11 cellular contexts compared by ENCODE assay signal in genomic region chr7:69893915-69894314, GRCh38.
DNase-seq lines count a peak whose midpoint lies in the region; ATAC-seq, FAIRE-seq and TF ChIP-seq lines count a peak whose summit lies in the region.
"Had no signal": no experiment of that assay in that cellular context is flagged by ENCODE, and none has a peak within 500 bp of the region (broad histone marks: within the 10 kb centered on the region; RNA-seq: fewer than 3 reads in every experiment).

No MANE protein-coding gene starts in this region.

- H3K4me3 ChIP-seq in GM23338 (no peak overlapping the region), PC-9 (no peak overlapping the region)

- H3K27ac Mint-ChIP-seq in GM23338 = no peak overlapping the region
- H3K27ac Mint-ChIP-seq: memory B cell had no signal

- H3K36me3 Mint-ChIP-seq in GM23338 (ENCODE audit: low read depth) = no peaks in the 10 kb centered on the region

- POLR2A ChIA-PET in PC-9 (lab: Charles Lee; ENCODE audit: unreplicated experiment) = no interaction called here

- no peaks in the 10 kb centered on the region for H3K27me3 Mint-ChIP-seq in GM23338 (ENCODE audit: insufficient read depth, low read depth, poor library complexity)
- H3K27me3 Mint-ChIP-seq: memory B cell had no signal

- 0 out of 2 replicates have a peak overlapping the region, but pooled peaks have one; percentile 19 for H3K4me2 ChIP-seq in GM23338
- H3K4me2 ChIP-seq in PC-9 = no peak overlapping the region

- H3F3A ChIP-seq in GM23338 (replicated peaks; ENCODE audit: low read depth) (no peaks in the 10 kb centered on the region), PC-9 (ENCODE audit: insufficient read depth, low read depth) (no peaks in the 10 kb centered on the region)

- FAIRE-seq in islet of Langerhans (lab: Jason Lieb, UNC) = peak; percentile 21

- no peaks in the 10 kb centered on the region for H3K36me3 ChIP-seq in GM23338 (ENCODE audit: insufficient read depth)
- no peaks in the 10 kb centered on the region for H3K36me3 ChIP-seq in PC-9 (ENCODE audit: low read depth)

- no TSS peak for BruUV-seq in PC-9 (replicated peaks; lab: Mats Ljungman, UMichigan)

- H3K4me3 Mint-ChIP-seq in GM23338 = no peak overlapping the region
- H3K4me3 Mint-ChIP-seq: memory B cell had no signal

- H3K9me3 ChIP-seq in PC-9 (ENCODE audit: insufficient read depth, low read depth) = no peaks in the 10 kb centered on the region

- H2AFZ ChIP-seq in GM23338 = no peak overlapping the region
- H2AFZ ChIP-seq in PC-9 = no peak overlapping the region

- H3K4me1 Mint-ChIP-seq in GM23338 = peaks cover 16% of the 10 kb centered on the region; the same call in 2 of the 3 replicates

- H3K79me2 ChIP-seq in GM23338 (replicated peaks; ENCODE audit: insufficient read depth) (no peaks in the 10 kb centered on the region), PC-9 (ENCODE audit: low read depth) (no peaks in the 10 kb centered on the region)

- TF ChIP-seq CTCF in GM23338 (conservative IDR thresholded peaks at IDR 0.05; ENCODE audit: low read depth in 2 of 2) (peak; percentile 25 to 51; a peak in 3 of 4 replicates), PC-9 (conservative IDR thresholded peaks at IDR 0.05) (peak; percentile 40; the same call in 1 of the 2 replicates)

- DNase-seq in Ammon's horn (ENCODE audit: low spot score) = peak; percentile 52
- peak; percentile 12 for DNase-seq in GM23338 (ENCODE audit: low spot score)
- DNase-seq in PC-9 = no peak
- DNase-seq in NOMO-1 treated with dmso at 0.1 percent for 144 hours (lab: John Stamatoyannopoulos, UW; ENCODE audit: unreplicated experiment) = no peak
- no peak for DNase-seq in DMS114 treated with DMSO at 0.1 percent for 48 hours (lab: John Stamatoyannopoulos, UW; ENCODE audit: unreplicated experiment)
- DNase-seq in NCI-H2029 (lab: John Stamatoyannopoulos, UW) = no peak
- DNase-seq: central memory CD4-positive, alpha-beta T cell had no signal

- H3K9me3 Mint-ChIP-seq in GM23338 = no peaks in the 10 kb centered on the region

- ATAC-seq in GM23338 = no peak; the same call in 2 of the 3 replicates
- no peak for ATAC-seq in GM19467 (IDR thresholded peaks at IDR 0.05; ENCODE audit: unreplicated experiment)

- H4K20me1 ChIP-seq in GM23338 (replicated peaks; ENCODE audit: insufficient read depth) (no peaks in the 10 kb centered on the region), PC-9 (ENCODE audit: insufficient read depth) (no peaks in the 10 kb centered on the region)

- no peaks in the 10 kb centered on the region for H3K27me3 ChIP-seq in GM23338 (ENCODE audit: insufficient read depth)
- H3K27me3 ChIP-seq in PC-9 (ENCODE audit: insufficient read depth, low read depth) = no peaks in the 10 kb centered on the region

- CTCF ChIA-PET in PC-9 (lab: Charles Lee) = no interaction called here

- H3K9me2 ChIP-seq in GM23338 (ENCODE audit: insufficient read depth) (no peaks in the 10 kb centered on the region), PC-9 (ENCODE audit: insufficient read depth) (no peaks in the 10 kb centered on the region)

- intact Hi-C loops in PC-9 (cut with micrococcal nuclease; ENCODE audit: unreplicated experiment) = no loop called here

- H3K27ac ChIP-seq in GM23338 (ENCODE audit: low read depth) = no peak overlapping the region
- H3K27ac ChIP-seq in PC-9 = no peak overlapping the region
- H3K27ac ChIP-seq: HL-60 had no signal

- H3K4me1 ChIP-seq in GM23338 (ENCODE audit: insufficient read depth) = peaks cover 6% of the 10 kb centered on the region
- H3K4me1 ChIP-seq in PC-9 (replicated peaks; ENCODE audit: insufficient read depth) = no peaks in the 10 kb centered on the region

TF ChIP-seq in GM23338, 12 proteins besides CTCF, POLR2A, EP300 and RAD21:
- no peak for TF ChIP-seq ZNF114 (CRISPR knock-in tag; IDR thresholded peaks at IDR 0.05)
- no peak for TF ChIP-seq EZH2phosphoT487 (IDR thresholded peaks at IDR 0.05; ENCODE audit: unreplicated experiment)

Comparison
In these comparisons a context has a peak if more than half of its experiments do, and no peak if none do; other contexts are left out.
1. DNase-seq: peak in Ammon's horn (single experiment) and GM23338 (single experiment); none in PC-9 (0 of 2), NOMO-1 treated with dmso at 0.1 percent for 144 hours (single experiment), DMS114 treated with DMSO at 0.1 percent for 48 hours (single experiment) and NCI-H2029 (single experiment).